Comparison of ENCODE assay signal across 15 cellular contexts in genomic region chr17:75239214-75239613, GRCh38. TPM values are rescaled to one million over a fixed set of nuclear protein-coding genes. Genes with fewer than 3 reads are reported as not detected.
A peak's percentile ranks its signal among the peaks of the same experiment; 100 is the strongest.
DNase-seq lines count a peak whose midpoint lies in the region; ATAC-seq and TF ChIP-seq lines count a peak whose summit lies in the region.
"Had no signal": no experiment of that assay in that cellular context is flagged by ENCODE, and none has a peak within 500 bp of the region (broad histone marks: within the 10 kb centered on the region; RNA-seq: fewer than 3 reads in every experiment).

No MANE protein-coding gene starts in this region.

- TF ChIP-seq CTCF in PC-3 (conservative IDR thresholded peaks at IDR 0.05; ENCODE audit: low read depth, low read length) (no peak), osteoblast (IDR thresholded peaks at IDR 0.05; ENCODE audit: extremely low read depth, low read depth, low read length) (no peak)

- CTCF ChIA-PET in PC-3 (lab: Charles Lee): interaction anchor here (0.6 kb wide), 1 partner anchor 817 kb away, joined by 8 read pairs; no protein-coding TSS in a partner anchor

- no peaks in the 10 kb centered on the region for H4K20me1 ChIP-seq in PC-3 (ENCODE audit: low read length)
- H4K20me1 ChIP-seq in osteoblast (ENCODE audit: insufficient read depth, low read length): peaks cover 61% of the 10 kb centered on the region

- no peak for ATAC-seq in activated T-cell treated with anti-CD3 and anti-CD28 coated beads, Interleukin-2, amount 50 U/mL, for 72 hours (replicated peaks in 1 of 2)
- ATAC-seq in PC-3 (peak; percentile 2; the same call in 1 of the 2 replicates), HG03439 (IDR thresholded peaks at IDR 0.05; ENCODE audit: unreplicated experiment) (no peak)
- no peak for ATAC-seq in effector memory CD8-positive, alpha-beta T cell (replicated peaks)

- H3K4me2 ChIP-seq in PC-3 (ENCODE audit: low read length) (no peak overlapping the region), osteoblast (ENCODE audit: insufficient read depth, low read length) (no peak overlapping the region)

- H3K27ac ChIP-seq in PC-3 (ENCODE audit: low read length) (no peak overlapping the region), osteoblast (ENCODE audit: low read depth, low read length) (no peak overlapping the region)
- H3K27ac ChIP-seq: brain microvascular endothelial cell had no signal

- no peaks in the 10 kb centered on the region for H3K4me1 ChIP-seq in PC-3 (ENCODE audit: insufficient read depth, low read length)
- peaks cover 23% of the 10 kb centered on the region for H3K4me1 ChIP-seq in osteoblast (ENCODE audit: insufficient read depth, low read length)

- peaks cover 48% of the 10 kb centered on the region for H3K4me1 Mint-ChIP-seq in activated T-cell treated with anti-CD3 and anti-CD28 coated beads, Interleukin-2, amount 50 U/mL, for 24 hours (ENCODE audit: low read depth)
- peaks cover 46% of the 10 kb centered on the region for H3K4me1 Mint-ChIP-seq in activated T-cell treated with anti-CD3 and anti-CD28 coated beads, Interleukin-2, amount 50 U/mL, for 72 hours (ENCODE audit: low read depth)
- peaks cover 30 to 38% of the 10 kb centered on the region in 2 donors for H3K4me1 Mint-ChIP-seq in effector memory CD8-positive, alpha-beta T cell (ENCODE audit: low read depth in 2 of 2)

- peak overlapping the region; percentile 86 for H3K27ac Mint-ChIP-seq in activated T-cell treated with anti-CD3 and anti-CD28 coated beads, Interleukin-2, amount 50 U/mL, for 24 hours
- no peak overlapping the region for H3K27ac Mint-ChIP-seq in activated T-cell treated with anti-CD3 and anti-CD28 coated beads, Interleukin-2, amount 50 U/mL, for 72 hours
- H3K27ac Mint-ChIP-seq in effector memory CD8-positive, alpha-beta T cell: peak overlapping the region; percentile 59 to 78

- no peaks in the 10 kb centered on the region for H3K9me3 ChIP-seq in PC-3 (ENCODE audit: low read length)
- no peaks in the 10 kb centered on the region for H3K9me3 ChIP-seq in osteoblast (ENCODE audit: low read depth, low read length)
- H3K9me3 ChIP-seq: BLaER1 treated with 17β-estradiol and CSF1 and Interleukin-3, amounts not matched to agents 10 nM and 100 nM; heart left ventricle; MG63 had no signal

- H3K27me3 ChIP-seq in PC-3 (ENCODE audit: low read length) (no peaks in the 10 kb centered on the region), osteoblast (ENCODE audit: insufficient read depth, low read length) (no peaks in the 10 kb centered on the region)
- H3K27me3 ChIP-seq: BLaER1 treated with 17β-estradiol and CSF1 and Interleukin-3, amounts not matched to agents 10 nM and 100 nM; brain microvascular endothelial cell; heart left ventricle; MG63 had no signal

- no TSS peak for BruUV-seq in PC-3 (replicated peaks; lab: Mats Ljungman, UMichigan)

- H3K9me2 ChIP-seq in PC-3 (replicated peaks; ENCODE audit: low read length): no peaks in the 10 kb centered on the region

- H3K9me3 Mint-ChIP-seq in activated T-cell treated with anti-CD3 and anti-CD28 coated beads, Interleukin-2, amount 50 U/mL, for 24 hours: no peaks in the 10 kb centered on the region
- no peaks in the 10 kb centered on the region for H3K9me3 Mint-ChIP-seq in activated T-cell treated with anti-CD3 and anti-CD28 coated beads, Interleukin-2, amount 50 U/mL, for 72 hours
- no peaks in the 10 kb centered on the region for H3K9me3 Mint-ChIP-seq in effector memory CD8-positive, alpha-beta T cell

- H3K36me3 ChIP-seq in PC-3 (ENCODE audit: low read depth, low read length) (peaks cover 78% of the 10 kb centered on the region), osteoblast (ENCODE audit: insufficient read depth, low read length) (peaks cover 88% of the 10 kb centered on the region)

- H2AFZ ChIP-seq in PC-3 (ENCODE audit: low read length) (no peak overlapping the region), osteoblast (ENCODE audit: low read length) (no peak overlapping the region)

- intact Hi-C loops in PC-3 (cut with micrococcal nuclease): no loop called here

- H3K79me2 ChIP-seq in PC-3 (ENCODE audit: low read length): no peaks in the 10 kb centered on the region
- no peaks in the 10 kb centered on the region for H3K79me2 ChIP-seq in osteoblast (ENCODE audit: insufficient read depth, low read length)

- H3K9ac ChIP-seq in PC-3 (ENCODE audit: low read length): no peak overlapping the region

- no peak overlapping the region for H3K4me3 Mint-ChIP-seq in activated T-cell treated with anti-CD3 and anti-CD28 coated beads, Interleukin-2, amount 50 U/mL, for 24 hours
- H3K4me3 Mint-ChIP-seq in activated T-cell treated with anti-CD3 and anti-CD28 coated beads, Interleukin-2, amount 50 U/mL, for 72 hours: no peak overlapping the region
- H3K4me3 Mint-ChIP-seq in effector memory CD8-positive, alpha-beta T cell: peak overlapping the region in 1 of 2 donors; percentile 22

- H3F3A ChIP-seq in PC-3 (ENCODE audit: low read length, unreplicated experiment): peaks cover 4% of the 10 kb centered on the region

- no peaks in the 10 kb centered on the region for H3K27me3 Mint-ChIP-seq in activated T-cell treated with anti-CD3 and anti-CD28 coated beads, Interleukin-2, amount 50 U/mL, for 24 hours
- no peaks in the 10 kb centered on the region for H3K27me3 Mint-ChIP-seq in activated T-cell treated with anti-CD3 and anti-CD28 coated beads, Interleukin-2, amount 50 U/mL, for 72 hours (ENCODE audit: low read depth)
- no peaks in the 10 kb centered on the region for H3K27me3 Mint-ChIP-seq in effector memory CD8-positive, alpha-beta T cell
- H3K27me3 Mint-ChIP-seq: activated naive CD8-positive, alpha-beta T cell had no signal

- H3K36me3 Mint-ChIP-seq in activated T-cell treated with anti-CD3 and anti-CD28 coated beads, Interleukin-2, amount 50 U/mL, for 24 hours (ENCODE audit: low read depth): peaks cover 99% of the 10 kb centered on the region
- peaks cover 7 to 33% of the 10 kb centered on the region in 2 donors for H3K36me3 Mint-ChIP-seq in activated T-cell treated with anti-CD3 and anti-CD28 coated beads, Interleukin-2, amount 50 U/mL, for 72 hours (ENCODE audit: insufficient read depth in 2 of 2)
- H3K36me3 Mint-ChIP-seq in effector memory CD8-positive, alpha-beta T cell (ENCODE audit: insufficient read depth): peaks cover 72% of the 10 kb centered on the region

- H3K4me3 ChIP-seq in PC-3 (ENCODE audit: low read length) (no peak overlapping the region), osteoblast (ENCODE audit: insufficient read depth, low read length) (no peak overlapping the region)
- H3K4me3 ChIP-seq: BLaER1 treated with 17β-estradiol and CSF1 and Interleukin-3, amounts not matched to agents 10 nM and 100 nM; heart left ventricle; MG63 had no signal

- DNase-seq in activated T-cell treated with anti-CD3 and anti-CD28 coated beads, Interleukin-2, amount 50 U/mL, for 24 hours: no peak
- DNase-seq in activated T-cell treated with anti-CD3 and anti-CD28 coated beads, Interleukin-2, amount 50 U/mL, for 72 hours: no peak
- DNase-seq in PC-3 (no peak), osteoblast (ENCODE audit: insufficient read length, low spot score, missing footprints) (peak; percentile 64), GM03348 (ENCODE audit: low spot score) (no peak)
- no peak for DNase-seq in effector memory CD8-positive, alpha-beta T cell
- DNase-seq in stimulated activated naive CD4-positive, alpha-beta T cell treated with Interleukin-2 at 50 U/mL for 16 hours (lab: John Stamatoyannopoulos, UW): no peak
- DNase-seq: DMS79, Right ventricle myocardium superior had no signal

- POLR2A ChIA-PET in PC-3 (lab: Charles Lee; ENCODE audit: unreplicated experiment): no interaction called here

RNA-seq across cellular contexts. Expression of gene GGA3, which starts 22.2 kb away (rescaled TPM):
- total RNA-seq in activated T-cell treated with anti-CD3 and anti-CD28 coated beads, Interleukin-2, amount 50 U/mL, for 72 hours: 10 to 100 TPM; 77.1 to 80.9 TPM
- 38.8 and 40.1 TPM in 2 replicates for total RNA-seq in PC-3 (2014; rRNA removed)
- total RNA-seq in osteoblast: 9.0 and 12.1 TPM in 2 replicates

RNA-seq across cellular contexts. Expression of gene MRPS7, which starts 22.5 kb away (rescaled TPM):
- 10 to 100 TPM; 42.8 to 43.0 TPM for total RNA-seq in activated T-cell treated with anti-CD3 and anti-CD28 coated beads, Interleukin-2, amount 50 U/mL, for 72 hours
- 112 and 144 TPM in 2 replicates for total RNA-seq in PC-3 (2014; rRNA removed)
- total RNA-seq in osteoblast: 43.6 and 45.6 TPM in 2 replicates

RNA-seq across cellular contexts. Expression of gene MIF4GD, which starts 31.8 kb away (rescaled TPM):
- total RNA-seq in activated T-cell treated with anti-CD3 and anti-CD28 coated beads, Interleukin-2, amount 50 U/mL, for 72 hours: 10 to 100 TPM; 63.1 to 67.9 TPM
- total RNA-seq in PC-3 (2014; rRNA removed): 30.8 and 42.3 TPM in 2 replicates
- 8.7 and 9.4 TPM in 2 replicates for total RNA-seq in osteoblast

RNA-seq across cellular contexts. Expression of gene NUP85, which starts 33.7 kb away (rescaled TPM):
- 100 to 1,000 TPM in 1 of 2 donors, 10 to 100 TPM in 1; 88.3 to 114 TPM for total RNA-seq in activated T-cell treated with anti-CD3 and anti-CD28 coated beads, Interleukin-2, amount 50 U/mL, for 72 hours
- total RNA-seq in PC-3 (2014; rRNA removed) (91.5 and 95.6 TPM in 2 replicates), osteoblast (26.4 and 26.5 TPM in 2 replicates)

RNA-seq across cellular contexts. Expression of gene SLC25A19, which starts 50.0 kb away (rescaled TPM):
- 10 to 100 TPM; 39.9 to 59.3 TPM for total RNA-seq in activated T-cell treated with anti-CD3 and anti-CD28 coated beads, Interleukin-2, amount 50 U/mL, for 72 hours
- total RNA-seq in PC-3 (2014; rRNA removed) (75.0 and 76.9 TPM in 2 replicates), osteoblast (4.7 and 7.1 TPM in 2 replicates)
